ENCODE assay signal across 1 cellular context in genomic region chr1:234589064-234589765, GRCh38.
TF ChIP-seq lines count a peak whose summit lies in the region.

No MANE protein-coding gene starts in this region.

TF ChIP-seq in K562, 482 proteins besides CTCF, POLR2A, EP300 and RAD21 (continued from another document):
- TF ChIP-seq L3MBTL2 (IDR thresholded peaks at IDR 0.05) (peak; percentile 55; the same call in 1 of the 2 replicates), E2F6 (IDR thresholded peaks at IDR 0.05; ENCODE audit: borderline replicate concordance in 1 of 2, extremely low read depth in 1 of 2, insufficient read depth in 1 of 2, insufficient read length in 1 of 2, low read depth in 1 of 2, low read length in 1 of 2, poor library complexity in 1 of 2, severe bottlenecking in 1 of 2) (peak; percentile 18 to 40), MGA (IDR thresholded peaks at IDR 0.05) (peak; percentile 87), PURB (CRISPR knock-in tag; IDR thresholded peaks at IDR 0.05; ENCODE audit: low read depth) (no peak)
